ENCODE assay signal across 8 cellular contexts in genomic region chr4:73606465-73606974, GRCh38. TPM values are rescaled to one million over a fixed set of nuclear protein-coding genes. Genes with fewer than 3 reads are reported as not detected.
A peak's percentile ranks its signal among the peaks of the same experiment; 100 is the strongest.
DNase-seq lines count a peak whose midpoint lies in the region; ATAC-seq lines count a peak whose summit lies in the region.

No MANE protein-coding gene starts in this region.

- in situ Hi-C loops in G401 (cut with HindIII; ENCODE audit: low sequenced_read_pairs) = no loop called here

- peak; percentile 76 for DNase-seq in NCI-H1417 treated with DMSO at 0.1 percent for 48 hours (lab: John Stamatoyannopoulos, UW)
- no peak for DNase-seq in G401 (ENCODE audit: low spot score)
- DNase-seq in hepatic stellate cell (ENCODE audit: low spot score) = no peak
- DNase-seq in CD1c-positive myeloid dendritic cell (ENCODE audit: extremely low spot score) = no peak
- DNase-seq in NK-92 (lab: John Stamatoyannopoulos, UW; ENCODE audit: unreplicated experiment) = no peak

- peak; percentile 88 for ATAC-seq in GM18517 (IDR thresholded peaks at IDR 0.05; ENCODE audit: unreplicated experiment)
- ATAC-seq in HG02763 (IDR thresholded peaks at IDR 0.05; ENCODE audit: unreplicated experiment) = peak; percentile 73
- peak; percentile 23 for ATAC-seq in esophagus mucosa

RNA-seq across cellular contexts. Expression of gene RASSF6, which starts 13.7 kb away (rescaled TPM):
- 1.8 TPM for total RNA-seq in esophagus mucosa
- total RNA-seq in G401 (2014; rRNA removed; shearing (Covaris generic)) = not detected in 2 replicates

Comparison
In these comparisons a context has a peak if more than half of its experiments do, and no peak if none do; other contexts are left out.
1. ATAC-seq: peak in every context shown above with its lines; median percentile 88 in GM18517; 73 in HG02763; 23 in esophagus mucosa.